Comparison of ENCODE assay signal across 16 cellular contexts in genomic region chr9:83153030-83153429, GRCh38.
"Had no signal": no experiment of that assay in that cellular context is flagged by ENCODE, and none has a peak within 500 bp of the region (broad histone marks: within the 10 kb centered on the region; RNA-seq: fewer than 3 reads in every experiment).

No MANE protein-coding gene starts in this region.

- ATAC-seq: activated T-cell treated with anti-CD3 and anti-CD28 coated beads, Interleukin-2, amount 50 U/mL, for 4 hours; natural killer cell treated with Interleukin-12 subunit alpha and Interleukin-12 subunit beta and Interleukin-15 and Interleukin-18, amount 100 ng/mL, for 72 hours had no signal

- H3K36me3 ChIP-seq: stomach, uterus had no signal

- H3K4me3 ChIP-seq: stomach, uterus had no signal

- H3K4me1 ChIP-seq: uterus had no signal

- H3K9me3 ChIP-seq: uterus had no signal

- H3K27me3 ChIP-seq: stomach, uterus had no signal

- H3K27ac ChIP-seq: uterus had no signal

- DNase-seq: activated CD4-positive, alpha-beta memory T cell treated with anti-CD3 and anti-CD28 coated beads, Interleukin-2, amount 10 ng/mL, durations not matched to agents 7 days and 5 days; activated CD4-positive, alpha-beta T cell treated with anti-CD3 and anti-CD28 coated beads for 4 hours; activated effector memory CD4-positive, alpha-beta T cell treated with Interleukin-2 at 50 U/mL for 16 hours; activated naive CD4-positive, alpha-beta T cell treated with anti-CD3 and anti-CD28 coated beads, Interleukin-2, amount 50 U/mL, for 16 hours; activated T-cell treated with anti-CD3 and anti-CD28 coated beads, Interleukin-2, amount 50 U/mL, for 4 hours; dermis blood vessel endothelial cell; foreskin melanocyte; kidney glomerular epithelial cell; mesenchymal stem cell; posterior cingulate gyrus; retina; stimulated activated CD4-positive, alpha-beta T cell treated with anti-CD3 and anti-CD28 coated beads, Interleukin-12 subunit alpha, Interleukin-12 subunit beta, amount 100 ng/mL, for 4 hours; stimulated activated CD4-positive, alpha-beta T cell treated with anti-CD3 and anti-CD28 coated beads, Interleukin-2, amount 100 ng/mL, for 24 hours; stomach; uterus had no signal
